8 cellular contexts compared by ENCODE assay signal in the genomic region with DNA sequence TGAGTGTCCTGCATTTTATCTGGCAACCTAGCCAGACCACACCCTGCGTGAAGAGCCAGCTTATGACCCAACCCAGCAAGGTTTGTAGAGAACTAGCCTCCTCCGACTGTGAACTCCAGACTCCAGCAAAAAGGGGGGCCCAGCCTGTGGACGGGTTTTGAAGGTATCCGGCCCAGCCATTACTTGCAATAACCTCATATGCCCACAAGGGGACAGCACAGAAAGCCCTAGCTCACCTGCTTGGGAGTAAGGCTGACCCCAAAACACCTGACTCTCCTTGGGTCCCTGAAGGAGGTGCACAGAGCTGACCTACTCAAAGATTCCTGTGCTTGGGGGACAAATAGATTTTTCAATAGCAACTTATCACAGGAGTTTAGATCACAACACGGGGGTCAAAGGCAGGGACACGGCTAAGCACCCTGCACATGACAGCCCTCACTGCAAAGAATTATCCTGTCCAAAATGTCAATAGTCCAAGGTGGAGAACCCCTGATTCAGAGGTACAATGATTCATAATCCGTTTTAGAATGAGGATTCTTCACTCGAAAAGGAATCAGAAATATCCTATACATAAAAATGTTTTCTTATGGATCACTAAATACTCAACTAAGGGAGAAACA. TPM values are rescaled to one million over a fixed set of nuclear protein-coding genes. Genes with fewer than 3 reads are reported as not detected.
DNase-seq lines count a peak whose midpoint lies in the region; ATAC-seq and TF ChIP-seq lines count a peak whose summit lies in the region.

No MANE protein-coding gene starts in this region.

- no peak overlapping the region for H3K4me2 ChIP-seq in DOHH2 (ENCODE audit: low read length)

- WGBS in esophagus squamous epithelium, 2 donors: 29 to 31% methylated on average over 8 of the region's 8 CpGs

- H3K9me3 ChIP-seq in DOHH2 (ENCODE audit: control insufficient read depth, insufficient read depth, low read length): no peaks in the 10 kb centered on the region
- H3K9me3 ChIP-seq in esophagus squamous epithelium: no peaks in the 10 kb centered on the region

- H3K4me3 ChIP-seq in DOHH2 (ENCODE audit: low read length): no peak overlapping the region
- H3K4me3 ChIP-seq in Jurkat, Clone E6-1 (ENCODE audit: low read length): no peak overlapping the region
- no peak overlapping the region for H3K4me3 ChIP-seq in esophagus squamous epithelium
- no peak overlapping the region for H3K4me3 ChIP-seq in retinal pigment epithelial cell (ENCODE audit: low read length)

- no peak overlapping the region for H3K4me3 Mint-ChIP-seq in activated CD4-positive, alpha-beta memory T cell treated with anti-CD3 and anti-CD28 coated beads for 36 hours

- H3K79me2 ChIP-seq in DOHH2 (ENCODE audit: control insufficient read depth, low read length): no peaks in the 10 kb centered on the region

- TF ChIP-seq CTCF in DOHH2 (IDR thresholded peaks at IDR 0.05; ENCODE audit: low read depth, low read length, poor library complexity, severe bottlenecking) (peak; percentile 99), esophagus squamous epithelium (IDR thresholded peaks at IDR 0.05) (peak; percentile 66 to 88 (median 84)), retinal pigment epithelial cell (conservative IDR thresholded peaks at IDR 0.05; ENCODE audit: low read depth, low read length) (peak; percentile 91)

- H3K9me2 ChIP-seq in DOHH2 (replicated peaks; ENCODE audit: control insufficient read depth, low read length): no peaks in the 10 kb centered on the region

- H3K27me3 Mint-ChIP-seq in activated CD4-positive, alpha-beta memory T cell treated with anti-CD3 and anti-CD28 coated beads for 36 hours: peaks cover 2% of the 10 kb centered on the region

- peak; percentile 71 for ATAC-seq in GM21423 (IDR thresholded peaks at IDR 0.05; ENCODE audit: unreplicated experiment)

- TF ChIP-seq POLR2A in esophagus squamous epithelium (IDR thresholded peaks at IDR 0.05): no peak

- H4K20me1 ChIP-seq in DOHH2 (ENCODE audit: control insufficient read depth, insufficient read depth, low read depth, low read length): no peaks in the 10 kb centered on the region; the same call in 1 of the 2 replicates

- H3K27me3 ChIP-seq in DOHH2 (ENCODE audit: control insufficient read depth, low read length) (peaks cover 46% of the 10 kb centered on the region), esophagus squamous epithelium (peaks cover 0 to 26% (median 0%) of the 10 kb centered on the region in 4 donors)

- no peaks in the 10 kb centered on the region for H3K4me1 ChIP-seq in DOHH2 (ENCODE audit: control insufficient read depth, low read length)
- peaks cover 0 to 38% (median 4%) of the 10 kb centered on the region in 3 donors for H3K4me1 ChIP-seq in esophagus squamous epithelium

- H3K9me3 Mint-ChIP-seq in activated CD4-positive, alpha-beta memory T cell treated with anti-CD3 and anti-CD28 coated beads for 36 hours: no peaks in the 10 kb centered on the region

- H3F3A ChIP-seq in DOHH2 (ENCODE audit: control insufficient read depth, insufficient read depth): no peaks in the 10 kb centered on the region

- H3K4me1 Mint-ChIP-seq in activated CD4-positive, alpha-beta memory T cell treated with anti-CD3 and anti-CD28 coated beads for 36 hours (ENCODE audit: low read depth): no peaks in the 10 kb centered on the region

- intact Hi-C loops in activated CD4-positive, alpha-beta memory T cell treated with anti-CD3 and anti-CD28 coated beads for 36 hours (cut with micrococcal nuclease): loop anchor here (1.0 kb wide), 3 partner anchors 27 to 334 kb away; no protein-coding TSS in a partner anchor
- intact Hi-C loops in esophagus squamous epithelium (cut with DNase I): loop anchor here (5.0 kb wide), 1 partner anchor 81 kb away; a partner anchor contains a TSS

- H3K36me3 ChIP-seq in DOHH2 (ENCODE audit: control insufficient read depth, low read length) (no peaks in the 10 kb centered on the region), esophagus squamous epithelium (no peaks in the 10 kb centered on the region)

- DNase-seq in Jurkat, Clone E6-1 (ENCODE audit: low read depth, low spot score): peak; percentile 52
- peak; percentile 59 for DNase-seq in activated CD4-positive, alpha-beta memory T cell treated with anti-CD3 and anti-CD28 coated beads for 36 hours
- DNase-seq in esophagus squamous epithelium (lab: John Stamatoyannopoulos, UW): no peak
- DNase-seq in retinal pigment epithelial cell (ENCODE audit: low read depth): no peak
- no peak for DNase-seq in putamen (ENCODE audit: low spot score)
- no peak for DNase-seq in DMS114 treated with DMSO at 0.1 percent for 48 hours (lab: John Stamatoyannopoulos, UW; ENCODE audit: unreplicated experiment)

- H3K27ac ChIP-seq in DOHH2 (ENCODE audit: low read depth, low read length) (no peak overlapping the region), esophagus squamous epithelium (no peak overlapping the region)

- no peak overlapping the region for H3K27ac Mint-ChIP-seq in activated CD4-positive, alpha-beta memory T cell treated with anti-CD3 and anti-CD28 coated beads for 36 hours

- no peaks in the 10 kb centered on the region for H3K36me3 Mint-ChIP-seq in activated CD4-positive, alpha-beta memory T cell treated with anti-CD3 and anti-CD28 coated beads for 36 hours

- POLR2A ChIA-PET in activated CD4-positive, alpha-beta memory T cell treated with anti-CD3 and anti-CD28 coated beads for 36 hours (lab: Charles Lee): no interaction called here

- CTCF ChIA-PET in activated CD4-positive, alpha-beta memory T cell treated with anti-CD3 and anti-CD28 coated beads for 36 hours (lab: Charles Lee): interaction anchor here (0.6 to 3.6 kb wide), 32 partner anchors 9 to 1358 kb away, joined by 3 to 35 read pairs (median 3); a partner anchor contains a TSS

RNA-seq across cellular contexts. Expression of a gene that starts 4.5 kb away (rescaled TPM):
- not detected for polyA plus RNA-seq in Jurkat, Clone E6-1 (2012; ENCODE audit: insufficient read depth, insufficient read length)
- not detected for total RNA-seq in activated CD4-positive, alpha-beta memory T cell treated with anti-CD3 and anti-CD28 coated beads for 36 hours
- total RNA-seq in esophagus squamous epithelium: 1 to 10 TPM in 3 of 4 donors, under 1 TPM in 1; 0.79 to 6.9 (median 4.5) TPM

RNA-seq across cellular contexts. Expression of a gene that starts 26.1 kb away (rescaled TPM):
- polyA plus RNA-seq in Jurkat, Clone E6-1 (2012; ENCODE audit: insufficient read depth, insufficient read length): 34.2 TPM
- 10 to 100 TPM in 1 of 2 experiments, 1 to 10 TPM in 1; 9.5 to 11.0 TPM for total RNA-seq in activated CD4-positive, alpha-beta memory T cell treated with anti-CD3 and anti-CD28 coated beads for 36 hours
- total RNA-seq in esophagus squamous epithelium: 10 to 100 TPM; 15.2 to 40.4 (median 26.1) TPM

RNA-seq across cellular contexts. Expression of a gene that starts 52.5 kb away (rescaled TPM):
- polyA plus RNA-seq in Jurkat, Clone E6-1 (2012; ENCODE audit: insufficient read depth, insufficient read length): not detected
- not detected for total RNA-seq in activated CD4-positive, alpha-beta memory T cell treated with anti-CD3 and anti-CD28 coated beads for 36 hours
- not detected for total RNA-seq in esophagus squamous epithelium

RNA-seq across cellular contexts. Expression of a gene that starts 58.3 kb away (rescaled TPM):
- polyA plus RNA-seq in Jurkat, Clone E6-1 (2012; ENCODE audit: insufficient read depth, insufficient read length): not detected
- not detected for total RNA-seq in activated CD4-positive, alpha-beta memory T cell treated with anti-CD3 and anti-CD28 coated beads for 36 hours
- total RNA-seq in esophagus squamous epithelium: not detected

Comparison
In these comparisons a context has a peak if more than half of its experiments do, and no peak if none do; other contexts are left out.
1. DNase-seq: peak in Jurkat, Clone E6-1 (single experiment) and activated CD4-positive, alpha-beta memory T cell treated with anti-CD3 and anti-CD28 coated beads for 36 hours (single experiment); none in esophagus squamous epithelium (single experiment), retinal pigment epithelial cell (single experiment), putamen (single experiment) and DMS114 treated with DMSO at 0.1 percent for 48 hours (single experiment).
2. Peak in every context shown above with its lines, with median percentiles within 50 percentile points of each other: CTCF ChIP-seq.